ENCODE assay signal across 17 cellular contexts in the genomic region with DNA sequence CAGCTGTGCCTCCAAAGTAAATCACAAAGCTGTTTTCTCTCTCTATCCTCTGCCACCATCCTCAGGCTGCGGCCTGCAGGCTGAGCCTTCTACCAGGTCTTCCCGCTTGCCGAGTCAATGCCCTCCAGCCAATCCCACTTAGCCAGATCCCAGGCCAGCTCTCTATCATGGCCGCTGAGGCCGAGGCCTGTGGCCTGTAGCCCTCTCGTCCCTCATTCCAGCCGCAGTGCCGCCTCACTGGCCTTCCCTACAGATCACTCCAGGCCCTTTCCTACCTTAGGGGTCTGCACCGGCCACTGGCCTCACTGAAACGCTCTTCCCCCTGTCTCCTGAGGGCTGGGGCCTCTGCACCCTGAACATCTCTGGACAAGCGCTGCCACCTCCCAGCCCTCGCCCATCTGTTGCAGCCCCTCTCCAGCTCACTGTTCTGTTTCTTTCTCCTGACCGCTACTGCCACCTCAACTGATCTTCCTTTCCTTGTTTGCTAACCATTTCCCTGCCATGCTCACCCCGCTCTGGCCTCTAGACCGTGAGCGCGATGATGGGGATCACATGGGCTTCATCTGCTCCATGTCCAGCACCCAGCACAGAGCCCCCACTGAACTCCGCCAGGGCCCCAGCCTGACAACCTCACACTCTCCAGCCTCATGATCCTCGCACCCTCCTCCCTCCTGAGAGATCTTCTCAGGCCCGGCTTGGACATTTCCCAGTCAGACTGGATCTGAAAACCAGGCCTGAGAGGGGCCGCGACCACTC. TPM values are rescaled to one million over a fixed set of nuclear protein-coding genes. Genes with fewer than 3 reads are reported as not detected.
A peak's percentile ranks its signal among the peaks of the same experiment; 100 is the strongest.
DNase-seq lines count a peak whose midpoint lies in the region; ATAC-seq, FAIRE-seq and TF ChIP-seq lines count a peak whose summit lies in the region.
"Had no signal": no experiment of that assay in that cellular context is flagged by ENCODE, and none has a peak within 500 bp of the region (broad histone marks: within the 10 kb centered on the region; RNA-seq: fewer than 3 reads in every experiment).

No MANE protein-coding gene starts in this region.

- TF ChIP-seq POLR2A in IMR-90 (IDR thresholded peaks at IDR 0.05; ENCODE audit: low read depth, low read length) (no peak), K562 (conservative IDR thresholded peaks at IDR 0.05) (no peak)

- TF ChIP-seq RAD21 in IMR-90 (IDR thresholded peaks at IDR 0.05; ENCODE audit: low read length) (no peak), K562 (CRISPR knock-in tag; conservative IDR thresholded peaks at IDR 0.05 in 1 of 2, IDR thresholded peaks at IDR 0.05 in 1 of 2) (no peak)

- peak overlapping the region; percentile 39 for H3K27ac Mint-ChIP-seq in memory B cell
- H3K27ac Mint-ChIP-seq in stimulated activated effector memory CD8-positive, alpha-beta T cell treated with anti-CD3 and anti-CD28 coated beads, Interleukin-12 subunit alpha, Interleukin-12 subunit beta, amount 100 ng/mL, for 72 hours = peak overlapping the region; percentile 90
- H3K27ac Mint-ChIP-seq: HFFc6 had no signal

- H3K9ac ChIP-seq in IMR-90 (ENCODE audit: low read depth, low read length) (no peak overlapping the region), K562 (ENCODE audit: insufficient read depth in 1 of 2, low read depth in 2 of 2, low read length in 2 of 2) (peak overlapping the region in 1 of 2 experiments; percentile 77; a peak in 2 of 4 replicates)

- BruUV-seq in IMR-90 (replicated peaks; lab: Mats Ljungman, UMichigan) = no TSS peak
- BruUV-seq in K562 (replicated peaks; lab: Mats Ljungman, UMichigan) = no TSS peak

- H3K4me3 Mint-ChIP-seq in memory B cell = no peak overlapping the region
- H3K4me3 Mint-ChIP-seq in stimulated activated effector memory CD8-positive, alpha-beta T cell treated with anti-CD3 and anti-CD28 coated beads, Interleukin-12 subunit alpha, Interleukin-12 subunit beta, amount 100 ng/mL, for 72 hours = no peak overlapping the region
- H3K4me3 Mint-ChIP-seq: HFFc6, naive B cell had no signal

- CTCF ChIA-PET in IMR-90 (lab: Yijun Ruan, JAX) (no interaction called here), K562 (lab: Yijun Ruan, JAX; ENCODE audit: low intra/inter-chr PET ratio) (no interaction called here)

- H3K9me3 ChIP-seq in IMR-90 (ENCODE audit: control insufficient read depth, insufficient read depth, low read length) (no peaks in the 10 kb centered on the region), K562 (replicated peaks; ENCODE audit: control insufficient read depth, insufficient read depth, low read depth, low read length) (no peaks in the 10 kb centered on the region)
- H3K9me3 ChIP-seq: testis had no signal

- 94% methylated on average over 14 of the region's 22 CpGs; no CpG with 5 or more reads in 1 of the 2 experiments for WGBS in IMR-90 (ENCODE audit: extremely low coverage in 2 of 2, insufficient read length in 1 of 2), 2 experiments
- WGBS in K562 (ENCODE audit: insufficient coverage, low coverage, missing lambda C conversion rate) = 91% methylated on average over 18 of the region's 22 CpGs

- no peak overlapping the region for H4K5ac ChIP-seq in IMR-90 (ENCODE audit: low read depth, low read length)

- H2BK120ac ChIP-seq in IMR-90 (ENCODE audit: low read depth, low read length) = no peak overlapping the region

- no peak overlapping the region for H3K4me2 ChIP-seq in IMR-90 (ENCODE audit: low read depth, low read length)
- peak overlapping the region; percentile 46; the same call in 1 of the 2 replicates for H3K4me2 ChIP-seq in K562 (ENCODE audit: insufficient read depth, low read length)

- H4K8ac ChIP-seq in IMR-90 (ENCODE audit: low read depth in 2 of 2, low read length in 2 of 2) = no peak overlapping the region

- no peak overlapping the region for H3K56ac ChIP-seq in IMR-90 (ENCODE audit: extremely low read depth, insufficient read depth, low read length)

- H2BK5ac ChIP-seq in IMR-90 (ENCODE audit: low read depth, low read length, poor library complexity, severe bottlenecking) = no peak overlapping the region

- peaks cover 51% of the 10 kb centered on the region for H3K79me2 ChIP-seq in K562 (ENCODE audit: control insufficient read depth, insufficient read depth, low read length)

- peaks cover 34 to 71% of the 10 kb centered on the region in 2 experiments for H3K79me1 ChIP-seq in IMR-90 (ENCODE audit: low read depth in 1 of 2, low read length in 2 of 2)

- H3K36me3 Mint-ChIP-seq in memory B cell = peaks cover 32% of the 10 kb centered on the region
- H3K36me3 Mint-ChIP-seq in stimulated activated effector memory CD8-positive, alpha-beta T cell treated with anti-CD3 and anti-CD28 coated beads, Interleukin-12 subunit alpha, Interleukin-12 subunit beta, amount 100 ng/mL, for 72 hours = peaks cover 85% of the 10 kb centered on the region

- H3K4me1 ChIP-seq in IMR-90 (ENCODE audit: control insufficient read depth, insufficient read depth, low read length) (peaks cover 6% of the 10 kb centered on the region), K562 (replicated peaks in 1 of 2; ENCODE audit: control insufficient read depth in 2 of 2, insufficient read depth in 2 of 2, low read length in 2 of 2) (peaks cover 25 to 43% of the 10 kb centered on the region in 2 experiments; a peak in 4 of 5 replicates)

- TF ChIP-seq EP300 in K562 (IDR thresholded peaks at IDR 0.05; ENCODE audit: low read length) = no peak

- dilution Hi-C loops in IMR-90 (cut with HindIII; ENCODE audit: low sequenced_read_pairs, unreplicated experiment) = no loop called here

- H3K4me1 Mint-ChIP-seq in memory B cell = peaks cover 8% of the 10 kb centered on the region
- H3K4me1 Mint-ChIP-seq in stimulated activated effector memory CD8-positive, alpha-beta T cell treated with anti-CD3 and anti-CD28 coated beads, Interleukin-12 subunit alpha, Interleukin-12 subunit beta, amount 100 ng/mL, for 72 hours = peaks cover 20% of the 10 kb centered on the region

- H3K27me3 Mint-ChIP-seq in memory B cell = no peaks in the 10 kb centered on the region
- H3K27me3 Mint-ChIP-seq: naive B cell had no signal

- H3K4me3 ChIP-seq in IMR-90 (ENCODE audit: insufficient read depth, low read depth, low read length) (no peak overlapping the region), K562 (no peak overlapping the region)
- H3K4me3 ChIP-seq: testis had no signal

- no peak for ATAC-seq in IMR-90 (ENCODE audit: low read depth)
- peak; percentile 48 for ATAC-seq in K562
- no peak for ATAC-seq in memory B cell (ENCODE audit: low read depth)
- ATAC-seq in stimulated activated effector memory CD8-positive, alpha-beta T cell treated with anti-CD3 and anti-CD28 coated beads, Interleukin-12 subunit alpha, Interleukin-12 subunit beta, amount 100 ng/mL, for 72 hours = no peak
- ATAC-seq: activated naive CD4-positive, alpha-beta T cell treated with anti-CD3 and anti-CD28 coated beads, Interleukin-2, amount 50 U/mL, for 72 hours had no signal

- no peak for FAIRE-seq in K562 (lab: Jason Lieb, UNC)

- H2AFZ ChIP-seq in IMR-90 (replicated peaks; ENCODE audit: low read length, poor library complexity) = no peak overlapping the region
- H2AFZ ChIP-seq in K562 (ENCODE audit: low read depth, low read length) = no peak overlapping the region

- H3K4ac ChIP-seq in IMR-90 (ENCODE audit: low read depth, low read length) = no peak overlapping the region

- H2AK9ac ChIP-seq in IMR-90 (replicated peaks; ENCODE audit: low read depth, low read length, poor library complexity) = peak overlapping the region; percentile 4

- H3K9me3 Mint-ChIP-seq in memory B cell = peaks cover 2% of the 10 kb centered on the region
- H3K9me3 Mint-ChIP-seq in stimulated activated effector memory CD8-positive, alpha-beta T cell treated with anti-CD3 and anti-CD28 coated beads, Interleukin-12 subunit alpha, Interleukin-12 subunit beta, amount 100 ng/mL, for 72 hours = no peaks in the 10 kb centered on the region
- H3K9me3 Mint-ChIP-seq: activated naive CD4-positive, alpha-beta T cell treated with anti-CD3 and anti-CD28 coated beads, Interleukin-2, amount 50 U/mL, for 72 hours; HFFc6; naive B cell had no signal

- H3K36me3 ChIP-seq in IMR-90 (ENCODE audit: control insufficient read depth, insufficient read depth, low read length) = peaks cover 62% of the 10 kb centered on the region
- peaks cover 97% of the 10 kb centered on the region for H3K36me3 ChIP-seq in K562 (ENCODE audit: control insufficient read depth, insufficient read depth, low read length)

- H4K91ac ChIP-seq in IMR-90 (ENCODE audit: insufficient read depth, low read depth, low read length) = no peak overlapping the region

- no peaks in the 10 kb centered on the region for H3K27me3 ChIP-seq in IMR-90 (ENCODE audit: control insufficient read depth, insufficient read depth, low read length)
- H3K27me3 ChIP-seq in K562 (ENCODE audit: control insufficient read depth in 2 of 2, insufficient read depth in 2 of 2, low read length in 2 of 2) = no peaks in the 10 kb centered on the region
- H3K27me3 ChIP-seq: testis had no signal

- POLR2A ChIA-PET in IMR-90 (lab: Charles Lee; ENCODE audit: unreplicated experiment) = no interaction called here
- POLR2A ChIA-PET in K562 (lab: Yijun Ruan, JAX) = interaction anchor here (0.5 to 1.6 kb wide), 7 partner anchors 9 to 50 kb away, joined by 3 to 11 read pairs (median 4); a partner anchor contains a TSS

- no peak overlapping the region for H2BK20ac ChIP-seq in IMR-90 (ENCODE audit: low read depth, low read length)

- no peak overlapping the region for H3K23ac ChIP-seq in IMR-90 (ENCODE audit: low read depth, low read length)

- no peak overlapping the region for H3K18ac ChIP-seq in IMR-90 (ENCODE audit: low read depth, low read length)

- intact Hi-C loops in IMR-90 (cut with micrococcal nuclease) = loop anchor here (10.0 kb wide), 1 partner anchor 105 kb away; no protein-coding TSS in a partner anchor
- intact Hi-C loops in K562 (cut with micrococcal nuclease) = no loop called here

- H3K14ac ChIP-seq in IMR-90 (replicated peaks; ENCODE audit: low read depth, low read length) = no peak overlapping the region

- no peak overlapping the region for H2AK5ac ChIP-seq in IMR-90 (ENCODE audit: low read depth, low read length)

- H3K9me1 ChIP-seq in IMR-90 (ENCODE audit: insufficient read depth, low read length) (peaks cover 3% of the 10 kb centered on the region), K562 (ENCODE audit: control insufficient read depth, insufficient read depth, low read length) (peaks cover 11% of the 10 kb centered on the region)

- in situ Hi-C loops in IMR-90 (cut with MboI; ENCODE audit: low sequenced_read_pairs) = loop anchor here (25.0 kb wide), 1 partner anchor 597 kb away; a partner anchor contains a TSS
- in situ Hi-C loops in K562 (cut with MboI) = no loop called here

- peaks cover 9% of the 10 kb centered on the region for H4K20me1 ChIP-seq in IMR-90 (ENCODE audit: insufficient read depth, low read length)
- H4K20me1 ChIP-seq in K562 (replicated peaks; ENCODE audit: control insufficient read depth, insufficient read depth, low read length) = peaks cover 34% of the 10 kb centered on the region

- TF ChIP-seq CTCF in IMR-90 (conservative IDR thresholded peaks at IDR 0.05; ENCODE audit: low read depth, low read length) (no peak), K562 (IDR thresholded peaks at IDR 0.05 in 2 of 3, conservative IDR thresholded peaks at IDR 0.05 in 1 of 3; ENCODE audit: insufficient read depth in 2 of 3, low read depth in 1 of 3, low read length in 3 of 3) (no peak)

- DNase-seq in IMR-90 = no peak
- DNase-seq in K562 (ENCODE audit: extremely low read depth in 1 of 4, low spot score in 3 of 4) = no peak
- DNase-seq in memory B cell (ENCODE audit: low spot score in 2 of 2) = no peak
- DNase-seq in stimulated activated effector memory CD8-positive, alpha-beta T cell treated with anti-CD3 and anti-CD28 coated beads, Interleukin-12 subunit alpha, Interleukin-12 subunit beta, amount 100 ng/mL, for 72 hours (ENCODE audit: low spot score in 2 of 2) = no peak
- DNase-seq in iPS-NIHi11 (ENCODE audit: low spot score) = no peak
- DNase-seq in nucleus accumbens (lab: John Stamatoyannopoulos, UW) = no peak
- no peak for DNase-seq in occipital lobe (lab: John Stamatoyannopoulos, UW)
- DNase-seq: HFFc6, kidney glomerular epithelial cell, naive B cell, NCI-H1930, NCI-H524, testis had no signal

- H2BK15ac ChIP-seq in IMR-90 (ENCODE audit: low read depth, low read length) = no peak overlapping the region

- H3K27ac ChIP-seq in IMR-90 (ENCODE audit: insufficient read depth, low read length) (no peak overlapping the region), K562 (ENCODE audit: extremely low read depth, low read depth, low read length) (peak overlapping the region; percentile 61; the same call in 1 of the 3 replicates)
- H3K27ac ChIP-seq: C4-2B, epithelial cell of prostate, VCaP had no signal

RNA-seq across cellular contexts. Expression of a gene that starts 8.5 kb away (rescaled TPM):
- total RNA-seq in IMR-90 (2012; rRNA removed) (8.4 and 10.6 TPM in 2 replicates), K562 (2014; rRNA removed) (31.9 and 33.7 TPM in 2 replicates), K562 (2014; rRNA removed; fragmentation: Illumina TruSeq; extraction: Trizol) (44.8 and 54.8 TPM in 2 replicates), K562 (2015; rRNA removed; fragmentation: Illumina TruSeq; extraction: Trizol) (53.1 and 53.4 TPM in 2 replicates), K562 (2021) (35.8 and 38.2 TPM in 2 replicates), occipital lobe (20.1 TPM)
- polyA plus RNA-seq in IMR-90 (2012; rRNA removed) (6.9 and 7.0 TPM in 2 replicates), K562 (2011; rRNA removed) (15.4 and 22.4 TPM in 2 replicates), K562 (2014; fragmentation: Illumina TruSeq; extraction: Trizol) (43.0 and 57.6 TPM in 2 replicates), K562 (2014; fragmentation: Nextera tagmentation; extraction: Ambion mirVana) (10 to 100 TPM; 39.3 to 50.9 TPM), K562 (2014; rRNA removed) (38.6 and 48.6 TPM in 2 replicates)
- 2.2 and 6.1 TPM in 2 replicates for polyA plus RNA-seq in IMR-90 (2012; cell fraction: cytosol; rRNA removed)
- 1.4 and 4.3 TPM in 2 replicates for polyA plus RNA-seq in IMR-90 (2012; cell fraction: nucleus; rRNA removed; ENCODE audit: low replicate concordance)
- 52.3 and 57.2 TPM in 2 replicates for total RNA-seq in K562 (2011; cell fraction: chromatin; rRNA removed; ENCODE audit: low replicate concordance)
- 32.2 and 36.4 TPM in 2 replicates for total RNA-seq in K562 (2011; cell fraction: nucleolus; rRNA removed)
- 42.1 and 46.4 TPM in 2 replicates for total RNA-seq in K562 (2011; cell fraction: nucleoplasm; rRNA removed)
- 9.7 and 11.0 TPM in 2 replicates for polyA plus RNA-seq in K562 (2011; cell fraction: cytosol; rRNA removed)
- polyA plus RNA-seq in K562 (2011; cell fraction: nucleus; rRNA removed) = 15.8 and 17.5 TPM in 2 replicates
- 18.9 and 30.8 TPM in 2 replicates for polyA plus RNA-seq in K562 (2012)
- 26.5 and 31.7 TPM in 2 replicates for polyA minus RNA-seq in K562 (2011; rRNA and poly(A)+ RNA removed)
- 12.3 and 13.9 TPM in 2 replicates for polyA minus RNA-seq in K562 (2011; cell fraction: cytosol; rRNA and poly(A)+ RNA removed)
- 10.8 and 15.9 TPM in 2 replicates for polyA minus RNA-seq in K562 (2011; cell fraction: nucleus; rRNA and poly(A)+ RNA removed)

RNA-seq across cellular contexts. Expression of a gene that starts 8.5 kb away (rescaled TPM):
- 4.2 and 5.4 TPM in 2 replicates for total RNA-seq in IMR-90 (2012; rRNA removed)
- 4.1 and 4.2 TPM in 2 replicates for polyA plus RNA-seq in IMR-90 (2012; rRNA removed)
- 3.7 and 6.6 TPM in 2 replicates for polyA plus RNA-seq in IMR-90 (2012; cell fraction: cytosol; rRNA removed)
- 6.1 and 9.2 TPM in 2 replicates for polyA plus RNA-seq in IMR-90 (2012; cell fraction: nucleus; rRNA removed; ENCODE audit: low replicate concordance)
- total RNA-seq in K562 (2011; cell fraction: chromatin; rRNA removed; ENCODE audit: low replicate concordance) = 18.2 and 23.3 TPM in 2 replicates
- 13.7 and 15.2 TPM in 2 replicates for total RNA-seq in K562 (2011; cell fraction: nucleolus; rRNA removed)
- total RNA-seq in K562 (2011; cell fraction: nucleoplasm; rRNA removed) = 13.3 and 25.6 TPM in 2 replicates
- total RNA-seq in K562 (2014; rRNA removed) = 4.9 and 6.4 TPM in 2 replicates
- 5.4 and 5.7 TPM in 2 replicates for total RNA-seq in K562 (2014; rRNA removed; fragmentation: Illumina TruSeq; extraction: Trizol)
- 5.3 and 5.6 TPM in 2 replicates for total RNA-seq in K562 (2015; rRNA removed; fragmentation: Illumina TruSeq; extraction: Trizol)
- 6.2 and 7.3 TPM in 2 replicates for total RNA-seq in K562 (2021)
- 8.8 and 10.1 TPM in 2 replicates for polyA plus RNA-seq in K562 (2011; rRNA removed)
- polyA plus RNA-seq in K562 (2011; cell fraction: cytosol; rRNA removed) = 5.8 and 10.0 TPM in 2 replicates
- polyA plus RNA-seq in K562 (2011; cell fraction: nucleus; rRNA removed) = 13.9 and 14.2 TPM in 2 replicates
- polyA plus RNA-seq in K562 (2012) = 4.5 and 5.6 TPM in 2 replicates
- polyA plus RNA-seq in K562 (2014; fragmentation: Illumina TruSeq; extraction: Trizol) = 7.8 and 9.2 TPM in 2 replicates
- polyA plus RNA-seq in K562 (2014; fragmentation: Nextera tagmentation; extraction: Ambion mirVana) = 10 to 100 TPM in 1 of 2 experiments, 1 to 10 TPM in 1; 9.6 to 12.2 TPM
- 4.7 and 5.2 TPM in 2 replicates for polyA plus RNA-seq in K562 (2014; rRNA removed)
- polyA minus RNA-seq in K562 (2011; rRNA and poly(A)+ RNA removed) = 11.1 and 11.2 TPM in 2 replicates
- polyA minus RNA-seq in K562 (2011; cell fraction: cytosol; rRNA and poly(A)+ RNA removed) = 3.5 and 10.8 TPM in 2 replicates
- 12.0 and 14.2 TPM in 2 replicates for polyA minus RNA-seq in K562 (2011; cell fraction: nucleus; rRNA and poly(A)+ RNA removed)
- 10.8 TPM for total RNA-seq in occipital lobe
